Comparison of ENCODE assay signal across 14 cellular contexts in genomic region chr9:123109540-123110279, GRCh38.
"Had no signal": no experiment of that assay in that cellular context is flagged by ENCODE, and none has a peak within 500 bp of the region (broad histone marks: within the 10 kb centered on the region; RNA-seq: fewer than 3 reads in every experiment).

No MANE protein-coding gene starts in this region.

- H3K4me1 ChIP-seq: parathyroid adenoma, SJSA1 had no signal

- H3K9me3 ChIP-seq: right atrium auricular region, SJSA1, spleen, upper lobe of left lung had no signal

- H3K9me3 Mint-ChIP-seq: activated naive CD4-positive, alpha-beta T cell treated with anti-CD3 and anti-CD28 coated beads, Interleukin-2, amount 50 U/mL, for 24 hours; activated T-helper 2 cell treated with anti-CD3 and anti-CD28 coated beads, Interferon-gamma antibody, Interleukin-2, Interleukin-4, amounts not matched to agents 10 μg/mL and 5 μg/mL and 100 μg/mL, durations not matched to agents 14 hours and 24 hours and 36 hours had no signal

- H3K27ac Mint-ChIP-seq: activated naive CD4-positive, alpha-beta T cell treated with anti-CD3 and anti-CD28 coated beads, Interleukin-2, amount 50 U/mL, for 24 hours; activated T-helper 2 cell treated with anti-CD3 and anti-CD28 coated beads, Interferon-gamma antibody, Interleukin-2, Interleukin-4, amounts not matched to agents 10 μg/mL and 5 μg/mL and 100 μg/mL, durations not matched to agents 14 hours and 24 hours and 36 hours had no signal

- H3K4me3 Mint-ChIP-seq: activated naive CD4-positive, alpha-beta T cell treated with anti-CD3 and anti-CD28 coated beads, Interleukin-2, amount 50 U/mL, for 24 hours had no signal

- H3K27ac ChIP-seq: brain microvascular endothelial cell, parathyroid adenoma, right atrium auricular region, SJSA1, spleen, upper lobe of left lung had no signal

- H3K27me3 ChIP-seq: brain microvascular endothelial cell, right atrium auricular region, SJSA1, spleen, upper lobe of left lung had no signal

- H3K27me3 Mint-ChIP-seq: activated naive CD4-positive, alpha-beta T cell treated with anti-CD3 and anti-CD28 coated beads, Interleukin-2, amount 50 U/mL, for 24 hours had no signal

- H3K4me3 ChIP-seq: right atrium auricular region, SJSA1, spleen, upper lobe of left lung had no signal

- DNase-seq: activated CD4-positive, alpha-beta T cell treated with anti-CD3 and anti-CD28 coated beads for 4 hours; activated T-cell treated with anti-CD3 and anti-CD28 coated beads for 4 hours; brain microvascular endothelial cell; glutamatergic neuron; spleen; stimulated activated CD4-positive, alpha-beta T cell treated with anti-CD3 and anti-CD28 coated beads, Interleukin-2, amount 100 ng/mL, for 24 hours; stimulated activated naive CD4-positive, alpha-beta T cell treated with Interleukin-2 at 50 U/mL for 16 hours; T1000; upper lobe of left lung had no signal
